In the genomic region with DNA sequence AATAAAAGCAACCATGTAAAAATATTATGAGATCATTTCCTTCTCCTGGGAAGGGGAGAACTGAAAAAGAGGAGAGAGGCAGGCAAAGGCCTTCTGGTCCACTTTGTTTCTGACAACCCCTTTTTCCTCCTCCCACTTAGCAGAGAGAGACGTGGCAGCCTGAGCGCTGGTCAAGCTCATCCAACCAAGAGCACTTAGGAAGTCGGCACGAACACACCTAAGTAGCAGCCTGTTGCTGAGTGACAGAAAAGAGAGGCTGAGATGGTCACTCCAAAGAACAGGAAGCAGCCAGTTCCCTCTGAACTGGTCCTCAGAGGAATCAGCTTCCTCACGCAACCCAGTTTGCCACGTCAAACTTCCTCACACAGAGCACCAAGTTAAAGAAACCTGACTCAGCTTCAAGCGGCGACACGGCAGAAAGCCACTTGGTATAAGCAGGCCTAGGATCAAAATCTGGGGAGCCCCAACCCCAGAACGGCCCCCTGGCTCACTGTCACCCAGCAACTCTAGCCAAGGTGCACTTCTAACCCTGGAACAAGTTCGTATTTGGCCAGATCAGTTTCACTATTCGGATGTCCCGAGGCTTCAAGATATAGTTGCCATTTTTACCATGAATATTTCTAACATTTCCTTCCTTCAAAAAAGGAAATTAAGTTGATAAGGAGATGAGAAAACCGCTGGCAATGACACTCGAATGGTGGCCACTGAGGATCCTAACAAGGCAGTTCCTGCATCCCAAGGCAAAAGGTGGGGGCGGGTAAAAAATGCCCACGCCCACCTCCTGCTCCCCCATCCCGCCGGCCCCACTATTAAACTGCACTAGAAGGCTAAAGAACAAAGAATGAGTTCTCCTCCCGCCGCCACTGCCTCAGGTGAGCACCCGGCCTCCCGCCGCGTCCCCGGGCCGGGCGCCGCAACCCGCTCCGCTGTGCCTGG, we compare ENCODE assay signal across 8 cellular contexts. TPM values are rescaled to one million over a fixed set of nuclear protein-coding genes. Genes with fewer than 3 reads are reported as not detected.
DNase-seq lines count a peak whose midpoint lies in the region; ATAC-seq, FAIRE-seq and TF ChIP-seq lines count a peak whose summit lies in the region.

No MANE protein-coding gene starts in this region.

- peak; percentile 41 to 91 for TF ChIP-seq POLR2A in thyroid gland (IDR thresholded peaks at IDR 0.05)

- ATAC-seq in GM19463 (IDR thresholded peaks at IDR 0.05; ENCODE audit: unreplicated experiment) (peak; percentile 66), HG03565 (IDR thresholded peaks at IDR 0.05; ENCODE audit: unreplicated experiment) (peak; percentile 59), RWPE2 (ENCODE audit: low read depth) (peak; percentile 78)

- no peaks in the 10 kb centered on the region for H3K9me3 ChIP-seq in RWPE2 (ENCODE audit: severe bottlenecking)
- no peaks in the 10 kb centered on the region for H3K9me3 ChIP-seq in neural progenitor cell (ENCODE audit: low read depth)
- H3K9me3 ChIP-seq in thyroid gland: no peaks in the 10 kb centered on the region

- no peaks in the 10 kb centered on the region for H3K9me3 Mint-ChIP-seq in neural progenitor cell

- peak; percentile 7 for DNase-seq in DMS 273 treated with DMSO at 0.1 percent for 48 hours (lab: John Stamatoyannopoulos, UW)
- no peak for DNase-seq in RWPE2 (ENCODE audit: low spot score)
- DNase-seq in activated naive CD4-positive, alpha-beta T cell treated with Interleukin-2 at 50 U/mL for 16 hours: peak; percentile 52
- peak; percentile 41 to 44 for DNase-seq in frontal cortex (ENCODE audit: low spot score in 2 of 2)
- peak; percentile 58 for DNase-seq in neural progenitor cell (ENCODE audit: low spot score)
- peak; percentile 88 to 89 for DNase-seq in thyroid gland

- peak overlapping the region; percentile 98 for H2AFZ ChIP-seq in neural progenitor cell (replicated peaks)

- H3K4me2 ChIP-seq in neural progenitor cell: peak overlapping the region; percentile 96

- peaks cover 7% of the 10 kb centered on the region for H3F3A ChIP-seq in neural progenitor cell (ENCODE audit: low read depth)

- H3K4me1 Mint-ChIP-seq in neural progenitor cell: peaks cover 12% of the 10 kb centered on the region

- H4K20me1 ChIP-seq in neural progenitor cell (ENCODE audit: low read depth): no peaks in the 10 kb centered on the region

- 1% methylated on average over 19 to 29 of the region's 31 CpGs for WGBS in thyroid gland, 2 donors

- no peaks in the 10 kb centered on the region for H3K79me2 ChIP-seq in neural progenitor cell (ENCODE audit: low read depth)

- peak overlapping the region; percentile 99 for H3K4me3 ChIP-seq in RWPE2 (ENCODE audit: severe bottlenecking)
- H3K4me3 ChIP-seq in neural progenitor cell: peak overlapping the region; percentile 97
- peak overlapping the region; percentile 67 to 86 (median 77) for H3K4me3 ChIP-seq in thyroid gland (replicated peaks in 1 of 3)

- H3K27me3 Mint-ChIP-seq in neural progenitor cell (ENCODE audit: insufficient read depth, low read depth): peaks cover 8% of the 10 kb centered on the region

- H3K9ac ChIP-seq in neural progenitor cell: peak overlapping the region; percentile 61

- peak overlapping the region; percentile 60 for H3K27ac ChIP-seq in RWPE2 (ENCODE audit: poor library complexity, severe bottlenecking)
- H3K27ac ChIP-seq in neural progenitor cell: peak overlapping the region; percentile 51
- peak overlapping the region; percentile 92 to 99 (median 97) for H3K27ac ChIP-seq in thyroid gland

- peak overlapping the region; percentile 99 for H3K4me3 Mint-ChIP-seq in neural progenitor cell

- intact Hi-C loops in thyroid gland (cut with DNase I): no loop called here

- peaks cover 6% of the 10 kb centered on the region for H3K36me3 Mint-ChIP-seq in neural progenitor cell

- no peak for FAIRE-seq in frontal cortex (lab: Jason Lieb, UNC)

- H3K27ac Mint-ChIP-seq in neural progenitor cell: no peak overlapping the region

- H3K36me3 ChIP-seq in RWPE2 (ENCODE audit: low read depth): peaks cover 45% of the 10 kb centered on the region
- H3K36me3 ChIP-seq in neural progenitor cell: no peaks in the 10 kb centered on the region
- H3K36me3 ChIP-seq in thyroid gland: peaks cover 17 to 25% of the 10 kb centered on the region in 2 donors

- TF ChIP-seq CTCF in RWPE2 (IDR thresholded peaks at IDR 0.05; ENCODE audit: poor library complexity, severe bottlenecking) (no peak), neural progenitor cell (IDR thresholded peaks at IDR 0.05) (no peak), thyroid gland (IDR thresholded peaks at IDR 0.05) (no peak)

- H3K27me3 ChIP-seq in RWPE2 (ENCODE audit: insufficient read depth, poor library complexity, severe bottlenecking) (no peaks in the 10 kb centered on the region), neural progenitor cell (no peaks in the 10 kb centered on the region), thyroid gland (no peaks in the 10 kb centered on the region)

- H3K4me1 ChIP-seq in RWPE2 (ENCODE audit: insufficient read depth, poor library complexity, severe bottlenecking): peaks cover 16% of the 10 kb centered on the region
- no peaks in the 10 kb centered on the region for H3K4me1 ChIP-seq in neural progenitor cell
- H3K4me1 ChIP-seq in thyroid gland: peaks cover 11 to 18% of the 10 kb centered on the region in 2 donors

RNA-seq across cellular contexts. Expression of gene SEC24D, which starts 0.7 kb away (rescaled TPM):
- total RNA-seq in frontal cortex (8.2 TPM), neural progenitor cell (ENCODE audit: low replicate concordance) (8.2 and 10.1 TPM in 2 replicates), thyroid gland (100 to 1,000 TPM in 1 of 4 donors, 10 to 100 TPM in 3; 56.3 to 120 (median 80.4) TPM)

RNA-seq across cellular contexts. Expression of gene SYNPO2, which starts 53.4 kb away (rescaled TPM):
- total RNA-seq in frontal cortex (1.6 TPM), neural progenitor cell (ENCODE audit: low replicate concordance) (0.09 TPM in 2 replicates), thyroid gland (10 to 100 TPM; 11.4 to 37.8 (median 23.8) TPM)
